Comparison of ENCODE assay signal across 8 cellular contexts in the genomic region with DNA sequence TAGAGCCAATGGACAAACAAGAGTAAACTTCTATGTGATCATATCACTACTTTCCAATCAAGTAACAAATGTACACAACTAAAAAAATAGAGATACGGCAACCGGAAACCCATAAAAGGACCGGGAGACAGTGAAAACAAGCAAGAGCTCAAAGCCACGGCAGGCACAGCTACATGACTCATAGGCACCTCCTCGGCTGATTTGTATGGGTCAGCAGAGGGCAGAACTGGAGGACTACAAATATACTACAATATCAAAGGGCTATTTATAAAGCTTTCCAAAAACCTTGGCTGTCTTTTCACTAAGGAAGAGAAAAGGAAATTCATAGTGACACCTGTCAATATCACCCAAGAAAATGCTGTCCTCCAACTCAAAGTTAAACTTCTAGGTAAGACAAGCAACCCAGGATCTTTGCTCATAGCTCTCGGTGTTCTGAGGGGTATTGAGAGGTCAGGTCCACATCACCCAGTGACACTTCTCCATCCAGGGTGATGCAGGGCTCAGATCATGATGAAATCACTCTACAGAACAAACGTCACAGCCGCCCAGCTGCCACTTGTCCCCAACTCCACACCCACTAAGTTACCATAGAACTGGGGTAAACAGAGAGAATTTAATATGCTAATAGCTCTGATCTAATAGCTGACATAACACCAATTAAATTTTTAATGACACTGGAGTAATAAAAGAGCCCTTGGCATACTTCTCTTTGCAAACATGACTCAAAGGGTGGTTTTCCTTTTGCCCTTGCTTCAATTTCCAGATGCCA. TPM values are rescaled to one million over a fixed set of nuclear protein-coding genes. Genes with fewer than 3 reads are reported as not detected.
DNase-seq lines count a peak whose midpoint lies in the region; ATAC-seq and TF ChIP-seq lines count a peak whose summit lies in the region.

No MANE protein-coding gene starts in this region.

- H3K36me3 Mint-ChIP-seq in activated naive CD8-positive, alpha-beta T cell, result peaks cover 22% of the 10 kb centered on the region
- peaks cover 36% of the 10 kb centered on the region for H3K36me3 Mint-ChIP-seq in activated naive CD8-positive, alpha-beta T cell treated with anti-CD3 and anti-CD28 coated beads for 36 hours

- H3K9me3 ChIP-seq in Peyer's patch, result no peaks in the 10 kb centered on the region
- no peaks in the 10 kb centered on the region for H3K9me3 ChIP-seq in lower lobe of right lung
- H3K9me3 ChIP-seq in upper lobe of left lung, result no peaks in the 10 kb centered on the region

- no peaks in the 10 kb centered on the region for H3K9me3 Mint-ChIP-seq in activated naive CD8-positive, alpha-beta T cell (ENCODE audit: low read depth)
- H3K9me3 Mint-ChIP-seq in activated naive CD8-positive, alpha-beta T cell treated with anti-CD3 and anti-CD28 coated beads for 36 hours, result no peaks in the 10 kb centered on the region

- 28% methylated on average over 8 of the region's 8 CpGs for WGBS in upper lobe of left lung, 2 donors

- H3K4me3 Mint-ChIP-seq in activated naive CD8-positive, alpha-beta T cell, result no peak overlapping the region
- no peak overlapping the region for H3K4me3 Mint-ChIP-seq in activated naive CD8-positive, alpha-beta T cell treated with anti-CD3 and anti-CD28 coated beads for 36 hours

- H3K27me3 Mint-ChIP-seq in activated naive CD8-positive, alpha-beta T cell, result no peaks in the 10 kb centered on the region
- no peaks in the 10 kb centered on the region for H3K27me3 Mint-ChIP-seq in activated naive CD8-positive, alpha-beta T cell treated with anti-CD3 and anti-CD28 coated beads for 36 hours

- no peak for DNase-seq in activated naive CD8-positive, alpha-beta T cell treated with anti-CD3 and anti-CD28 coated beads for 36 hours
- peak; percentile 30 to 84 (median 74) for DNase-seq in Peyer's patch
- DNase-seq in dermis blood vessel endothelial cell, result peak; percentile 95
- peak; percentile 76 for DNase-seq in lower lobe of right lung
- peak in 1 of 2 donors; percentile 92 for DNase-seq in upper lobe of left lung
- DNase-seq in effector CD4-positive, alpha-beta T cell, result no peak

- peak; percentile 3 to 78 (median 50) for TF ChIP-seq EP300 in upper lobe of left lung (IDR thresholded peaks at IDR 0.05)

- intact Hi-C loops in lower lobe of right lung (cut with DNase I), result no loop called here

- TF ChIP-seq POLR2A in Peyer's patch (IDR thresholded peaks at IDR 0.05), result no peak
- no peak for TF ChIP-seq POLR2A in upper lobe of left lung (IDR thresholded peaks at IDR 0.05)

- ATAC-seq in lower lobe of right lung (peak; percentile 92 to 93), upper lobe of left lung (ENCODE audit: low FRiP score in 2 of 2) (peak; percentile 90 to 96), HG02884 (IDR thresholded peaks at IDR 0.05; ENCODE audit: unreplicated experiment) (no peak)

- TF ChIP-seq CTCF in Peyer's patch (IDR thresholded peaks at IDR 0.05) (peak in 1 of 6 experiments; percentile 15), lower lobe of right lung (IDR thresholded peaks at IDR 0.05) (no peak), upper lobe of left lung (IDR thresholded peaks at IDR 0.05) (peak in 1 of 6 experiments; percentile 7)

- H3K4me1 Mint-ChIP-seq in activated naive CD8-positive, alpha-beta T cell (ENCODE audit: low read depth), result peaks cover 46% of the 10 kb centered on the region
- peaks cover 41% of the 10 kb centered on the region for H3K4me1 Mint-ChIP-seq in activated naive CD8-positive, alpha-beta T cell treated with anti-CD3 and anti-CD28 coated beads for 36 hours

- H3K27ac Mint-ChIP-seq in activated naive CD8-positive, alpha-beta T cell, result peak overlapping the region; percentile 4
- no peak overlapping the region for H3K27ac Mint-ChIP-seq in activated naive CD8-positive, alpha-beta T cell treated with anti-CD3 and anti-CD28 coated beads for 36 hours

- H3K36me3 ChIP-seq in Peyer's patch (no peaks in the 10 kb centered on the region), lower lobe of right lung (peaks cover 9% of the 10 kb centered on the region), upper lobe of left lung (peaks cover 0 to 4% (median 1%) of the 10 kb centered on the region in 4 donors)

- H3K27me3 ChIP-seq in Peyer's patch (no peaks in the 10 kb centered on the region), lower lobe of right lung (ENCODE audit: low read depth) (no peaks in the 10 kb centered on the region), upper lobe of left lung (no peaks in the 10 kb centered on the region)

- H3K27ac ChIP-seq in Peyer's patch (peak overlapping the region in 3 of 4 donors; percentile 68 to 85 (median 81)), lower lobe of right lung (peak overlapping the region; percentile 61), upper lobe of left lung (peak overlapping the region; percentile 20 to 70 (median 68))

- H3K4me3 ChIP-seq in Peyer's patch (no peak overlapping the region), lower lobe of right lung (no peak overlapping the region), upper lobe of left lung (no peak overlapping the region)

- H3K4me1 ChIP-seq in Peyer's patch, result peaks cover 0 to 34% (median 4%) of the 10 kb centered on the region in 4 donors
- H3K4me1 ChIP-seq in lower lobe of right lung, result peaks cover 28% of the 10 kb centered on the region
- peaks cover 11 to 22% (median 17%) of the 10 kb centered on the region in 4 donors for H3K4me1 ChIP-seq in upper lobe of left lung

RNA-seq across cellular contexts. Expression of gene PFDN1, which starts 41.3 kb away (rescaled TPM):
- total RNA-seq in activated naive CD8-positive, alpha-beta T cell treated with anti-CD3 and anti-CD28 coated beads for 36 hours, result 10 to 100 TPM; 64.0 to 68.5 TPM
- 100 to 1,000 TPM in 2 of 4 donors, 10 to 100 TPM in 2; 90.6 to 142 (median 109) TPM for total RNA-seq in Peyer's patch
- total RNA-seq in dermis blood vessel endothelial cell, result 72.7 and 99.9 TPM in 2 replicates
- total RNA-seq in lower lobe of right lung, result 47.1 TPM
- total RNA-seq in upper lobe of left lung, result 100 to 1,000 TPM in 2 of 6 donors, 10 to 100 TPM in 4; 44.7 to 128 (median 87.7) TPM

Comparison
In these comparisons a context has a peak if more than half of its experiments do, and no peak if none do; other contexts are left out.
1. DNase-seq: peak in Peyer's patch (3 of 3), dermis blood vessel endothelial cell (single experiment) and lower lobe of right lung (single experiment); none in activated naive CD8-positive, alpha-beta T cell treated with anti-CD3 and anti-CD28 coated beads for 36 hours (single experiment) and effector CD4-positive, alpha-beta T cell (single experiment).
2. Peak in every context shown above with its lines, with median percentiles within 50 percentile points of each other: H3K27ac ChIP-seq.